In genomic region chr6:135054575-135055498, GRCh38 we compare ENCODE assay signal across 1 cellular context.
A peak's percentile ranks its signal among the peaks of the same experiment; 100 is the strongest.
TF ChIP-seq lines count a peak whose summit lies in the region.

TSS of gene HBS1L (minus strand) at chr6:135054822. CDS start at chr6:135054691, 131 bp downstream.

TF ChIP-seq in HepG2, 621 proteins besides CTCF, POLR2A, EP300 and RAD21 (continued from another document and continues in another):
- TF ChIP-seq AFF4 (CRISPR knock-in tag; IDR thresholded peaks at IDR 0.05): 0 out of 2 replicates have a peak, but pooled peaks have one; percentile 33
- TF ChIP-seq, protein P1, sequence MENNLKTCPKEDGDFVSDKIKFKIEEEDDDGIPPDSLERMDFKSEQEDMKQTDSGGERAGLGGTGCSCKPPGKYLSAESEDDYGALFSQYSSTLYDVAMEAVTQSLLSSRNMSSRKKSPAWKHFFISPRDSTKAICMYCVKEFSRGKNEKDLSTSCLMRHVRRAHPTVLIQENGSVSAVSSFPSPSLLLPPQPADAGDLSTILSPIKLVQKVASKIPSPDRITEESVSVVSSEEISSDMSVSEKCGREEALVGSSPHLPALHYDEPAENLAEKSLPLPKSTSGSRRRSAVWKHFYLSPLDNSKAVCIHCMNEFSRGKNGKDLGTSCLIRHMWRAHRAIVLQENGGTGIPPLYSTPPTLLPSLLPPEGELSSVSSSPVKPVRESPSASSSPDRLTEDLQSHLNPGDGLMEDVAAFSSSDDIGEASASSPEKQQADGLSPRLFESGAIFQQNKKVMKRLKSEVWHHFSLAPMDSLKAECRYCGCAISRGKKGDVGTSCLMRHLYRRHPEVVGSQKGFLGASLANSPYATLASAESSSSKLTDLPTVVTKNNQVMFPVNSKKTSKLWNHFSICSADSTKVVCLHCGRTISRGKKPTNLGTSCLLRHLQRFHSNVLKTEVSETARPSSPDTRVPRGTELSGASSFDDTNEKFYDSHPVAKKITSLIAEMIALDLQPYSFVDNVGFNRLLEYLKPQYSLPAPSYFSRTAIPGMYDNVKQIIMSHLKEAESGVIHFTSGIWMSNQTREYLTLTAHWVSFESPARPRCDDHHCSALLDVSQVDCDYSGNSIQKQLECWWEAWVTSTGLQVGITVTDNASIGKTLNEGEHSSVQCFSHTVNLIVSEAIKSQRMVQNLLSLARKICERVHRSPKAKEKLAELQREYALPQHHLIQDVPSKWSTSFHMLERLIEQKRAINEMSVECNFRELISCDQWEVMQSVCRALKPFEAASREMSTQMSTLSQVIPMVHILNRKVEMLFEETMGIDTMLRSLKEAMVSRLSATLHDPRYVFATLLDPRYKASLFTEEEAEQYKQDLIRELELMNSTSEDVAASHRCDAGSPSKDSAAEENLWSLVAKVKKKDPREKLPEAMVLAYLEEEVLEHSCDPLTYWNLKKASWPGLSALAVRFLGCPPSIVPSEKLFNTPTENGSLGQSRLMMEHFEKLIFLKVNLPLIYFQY (CRISPR knock-in tag; IDR thresholded peaks at IDR 0.05; ENCODE audit: borderline replicate concordance): 0 out of 2 replicates have a peak, but pooled peaks have one; percentile 48
- TF ChIP-seq SP140L (CRISPR knock-in tag; IDR thresholded peaks at IDR 0.05; ENCODE audit: borderline replicate concordance): no peak
- TF ChIP-seq NBN (conservative IDR thresholded peaks at IDR 0.05): no peak
- no peak for TF ChIP-seq CSRNP2 (CRISPR knock-in tag; conservative IDR thresholded peaks at IDR 0.05; ENCODE audit: low read depth)
- no peak for TF ChIP-seq ZNF576 (CRISPR knock-in tag; IDR thresholded peaks at IDR 0.05)
- TF ChIP-seq, protein P2, sequence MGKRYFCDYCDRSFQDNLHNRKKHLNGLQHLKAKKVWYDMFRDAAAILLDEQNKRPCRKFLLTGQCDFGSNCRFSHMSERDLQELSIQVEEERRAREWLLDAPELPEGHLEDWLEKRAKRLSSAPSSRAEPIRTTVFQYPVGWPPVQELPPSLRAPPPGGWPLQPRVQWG (CRISPR knock-in tag; IDR thresholded peaks at IDR 0.05; ENCODE audit: borderline replicate concordance, low read depth): no peak
- TF ChIP-seq POGZ (CRISPR knock-in tag; IDR thresholded peaks at IDR 0.05): peak; percentile 97
- no peak for TF ChIP-seq ZNF431 (CRISPR knock-in tag; IDR thresholded peaks at IDR 0.05; ENCODE audit: borderline replicate concordance, low read depth)
- TF ChIP-seq PLRG1 (conservative IDR thresholded peaks at IDR 0.05): no peak
- TF ChIP-seq TARDBP (CRISPR knock-in tag; IDR thresholded peaks at IDR 0.05): peak; percentile 82; the same call in 1 of the 2 replicates
- TF ChIP-seq HDAC6 (IDR thresholded peaks at IDR 0.05; ENCODE audit: low read depth, low read length): no peak
- TF ChIP-seq ZNF570 (CRISPR knock-in tag; IDR thresholded peaks at IDR 0.05; ENCODE audit: borderline replicate concordance): no peak
- no peak; the same call in 1 of the 2 replicates for TF ChIP-seq MYNN (CRISPR knock-in tag; IDR thresholded peaks at IDR 0.05; ENCODE audit: low read depth)
- peak; percentile 54 for TF ChIP-seq KAT7 (CRISPR knock-in tag; IDR thresholded peaks at IDR 0.05; ENCODE audit: borderline replicate concordance)
- peak; percentile 85 for TF ChIP-seq SIN3B (IDR thresholded peaks at IDR 0.05; ENCODE audit: low read length)
- no peak for TF ChIP-seq BCLAF1 (IDR thresholded peaks at IDR 0.05)
- peak; percentile 88; the same call in 1 of the 2 replicates for TF ChIP-seq CBFB (CRISPR knock-in tag; IDR thresholded peaks at IDR 0.05)
- peak; percentile 48; the same call in 1 of the 2 replicates for TF ChIP-seq SMYD3 (CRISPR knock-in tag; IDR thresholded peaks at IDR 0.05)
- TF ChIP-seq ZNF382 (CRISPR knock-in tag; IDR thresholded peaks at IDR 0.05; ENCODE audit: borderline replicate concordance): no peak
- TF ChIP-seq TCF7 (IDR thresholded peaks at IDR 0.05; ENCODE audit: low read depth): no peak
- no peak for TF ChIP-seq NPAS2 (CRISPR knock-in tag; IDR thresholded peaks at IDR 0.05; ENCODE audit: borderline replicate concordance)
- no peak for TF ChIP-seq ZFP36L2 (CRISPR knock-in tag; IDR thresholded peaks at IDR 0.05)
- no peak for TF ChIP-seq SRSF9 (IDR thresholded peaks at IDR 0.05; ENCODE audit: borderline replicate concordance, insufficient read depth, low read depth, low read length, poor library complexity, severe bottlenecking)
- peak; percentile 91; the same call in 1 of the 2 replicates for TF ChIP-seq FOXC1 (CRISPR knock-in tag; IDR thresholded peaks at IDR 0.05; ENCODE audit: borderline replicate concordance)
- 0 out of 2 replicates have a peak, but pooled peaks have one; percentile 27 for TF ChIP-seq SATB2 (CRISPR knock-in tag; IDR thresholded peaks at IDR 0.05)
- no peak for TF ChIP-seq SRSF4 (IDR thresholded peaks at IDR 0.05; ENCODE audit: low read depth, low read length, poor library complexity, severe bottlenecking)
- TF ChIP-seq KDM4B (CRISPR knock-in tag; IDR thresholded peaks at IDR 0.05): no peak
- TF ChIP-seq HNF4A (CRISPR knock-in tag; IDR thresholded peaks at IDR 0.05): peak; percentile 69
- no peak; the same call in 1 of the 2 replicates for TF ChIP-seq ZSCAN25 (CRISPR knock-in tag; IDR thresholded peaks at IDR 0.05)
- no peak for TF ChIP-seq ZNF549 (CRISPR knock-in tag; IDR thresholded peaks at IDR 0.05)
- peak; percentile 89 for TF ChIP-seq LCORL (IDR thresholded peaks at IDR 0.05)
- TF ChIP-seq LCORL (CRISPR knock-in tag; IDR thresholded peaks at IDR 0.05): peak; percentile 92
- no peak for TF ChIP-seq LBX2 (CRISPR knock-in tag; IDR thresholded peaks at IDR 0.05; ENCODE audit: borderline replicate concordance)
- TF ChIP-seq ATM (IDR thresholded peaks at IDR 0.05; ENCODE audit: borderline replicate concordance): no peak
- peak; percentile 33; the same call in 1 of the 2 replicates for TF ChIP-seq ZMAT3 (CRISPR knock-in tag; conservative IDR thresholded peaks at IDR 0.05)
- peak; percentile 85 for TF ChIP-seq SKI (IDR thresholded peaks at IDR 0.05; ENCODE audit: partially characterized antibody)
- peak; percentile 79; the same call in 1 of the 2 replicates for TF ChIP-seq SNAI1 (CRISPR knock-in tag; IDR thresholded peaks at IDR 0.05; ENCODE audit: borderline replicate concordance)
- peak; percentile 87 for TF ChIP-seq KLF6 (CRISPR knock-in tag; IDR thresholded peaks at IDR 0.05)
- TF ChIP-seq, protein P3, sequence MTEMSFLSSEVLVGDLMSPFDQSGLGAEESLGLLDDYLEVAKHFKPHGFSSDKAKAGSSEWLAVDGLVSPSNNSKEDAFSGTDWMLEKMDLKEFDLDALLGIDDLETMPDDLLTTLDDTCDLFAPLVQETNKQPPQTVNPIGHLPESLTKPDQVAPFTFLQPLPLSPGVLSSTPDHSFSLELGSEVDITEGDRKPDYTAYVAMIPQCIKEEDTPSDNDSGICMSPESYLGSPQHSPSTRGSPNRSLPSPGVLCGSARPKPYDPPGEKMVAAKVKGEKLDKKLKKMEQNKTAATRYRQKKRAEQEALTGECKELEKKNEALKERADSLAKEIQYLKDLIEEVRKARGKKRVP (CRISPR knock-in tag; IDR thresholded peaks at IDR 0.05): 0 out of 4 replicates have a peak, but pooled peaks of 1 of the 2 experiments have one; percentile 62
- 0 out of 2 replicates have a peak, but pooled peaks have one; percentile 34 for TF ChIP-seq DPF2 (CRISPR knock-in tag; IDR thresholded peaks at IDR 0.05; ENCODE audit: borderline replicate concordance, low read depth)
- TF ChIP-seq, protein P4, sequence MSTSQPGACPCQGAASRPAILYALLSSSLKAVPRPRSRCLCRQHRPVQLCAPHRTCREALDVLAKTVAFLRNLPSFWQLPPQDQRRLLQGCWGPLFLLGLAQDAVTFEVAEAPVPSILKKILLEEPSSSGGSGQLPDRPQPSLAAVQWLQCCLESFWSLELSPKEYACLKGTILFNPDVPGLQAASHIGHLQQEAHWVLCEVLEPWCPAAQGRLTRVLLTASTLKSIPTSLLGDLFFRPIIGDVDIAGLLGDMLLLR (CRISPR knock-in tag; IDR thresholded peaks at IDR 0.05): peak; percentile 68; the same call in 1 of the 2 replicates
- TF ChIP-seq NR2F6 (IDR thresholded peaks at IDR 0.05): peak; percentile 45; the same call in 1 of the 2 replicates
- TF ChIP-seq NR2F6 (CRISPR knock-in tag; IDR thresholded peaks at IDR 0.05): peak; percentile 63; the same call in 1 of the 2 replicates
- no peak; the same call in 1 of the 2 replicates for TF ChIP-seq ZNF768 (CRISPR knock-in tag; IDR thresholded peaks at IDR 0.05)
- TF ChIP-seq SIX1 (CRISPR knock-in tag; IDR thresholded peaks at IDR 0.05; ENCODE audit: borderline replicate concordance): 0 out of 2 replicates have a peak, but pooled peaks have one; percentile 26
